8 cellular contexts compared by ENCODE assay signal in the genomic region with DNA sequence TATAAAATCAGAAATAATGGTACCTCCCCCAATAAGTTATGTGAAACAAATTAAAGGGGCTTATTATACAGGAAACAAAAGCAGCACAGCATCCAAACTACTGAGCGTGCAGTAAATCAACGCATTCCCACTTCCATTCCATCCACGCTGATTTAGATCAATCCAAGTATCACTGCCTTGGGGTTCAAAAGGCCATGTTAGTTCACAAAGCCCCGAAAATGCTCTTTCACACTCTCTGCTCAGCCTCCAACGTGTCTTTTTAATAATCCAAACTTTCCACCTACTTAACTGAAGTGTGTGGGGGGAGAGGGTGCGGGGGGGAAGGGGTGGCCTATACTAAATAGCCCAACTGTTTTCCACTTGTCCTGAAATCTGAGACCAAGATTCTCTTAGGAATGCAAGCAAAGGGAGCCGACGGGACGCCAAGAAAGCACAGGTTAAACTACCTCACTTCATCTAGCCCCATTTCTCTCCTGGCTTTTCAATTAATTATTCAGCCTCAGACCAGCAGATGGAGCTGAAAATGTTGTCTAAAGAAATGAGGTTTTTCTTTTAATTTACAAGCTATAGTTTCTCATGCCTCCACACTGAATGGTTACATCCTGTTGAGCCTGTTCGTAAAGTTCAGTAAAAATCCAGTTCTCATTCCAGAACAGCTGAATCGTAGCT. TPM values are rescaled to one million over a fixed set of nuclear protein-coding genes. Genes with fewer than 3 reads are reported as not detected.
A peak's percentile ranks its signal among the peaks of the same experiment; 100 is the strongest.
DNase-seq lines count a peak whose midpoint lies in the region; ATAC-seq and TF ChIP-seq lines count a peak whose summit lies in the region.

No MANE protein-coding gene starts in this region.

- H3K4me1 Mint-ChIP-seq in stimulated activated naive CD8-positive, alpha-beta T cell treated with anti-CD3 and anti-CD28 coated beads, Interleukin-15, Interleukin-2, amounts not matched to agents 100 ng/mL and 50 ng/mL, for 24 hours (ENCODE audit: low read depth), result peaks cover 35% of the 10 kb centered on the region
- H3K4me1 Mint-ChIP-seq in neural crest cell, result peaks cover 33% of the 10 kb centered on the region

- peak overlapping the region; percentile 99 for H3K27ac Mint-ChIP-seq in stimulated activated naive CD8-positive, alpha-beta T cell treated with anti-CD3 and anti-CD28 coated beads, Interleukin-15, Interleukin-2, amounts not matched to agents 100 ng/mL and 50 ng/mL, for 24 hours
- H3K27ac Mint-ChIP-seq in neural crest cell (ENCODE audit: unreplicated experiment), result peak overlapping the region; percentile 98

- H3K4me3 ChIP-seq in epithelial cell of esophagus (ENCODE audit: low read length), result peak overlapping the region; percentile 81

- ATAC-seq in stimulated activated naive CD8-positive, alpha-beta T cell treated with anti-CD3 and anti-CD28 coated beads, Interleukin-15, Interleukin-2, amounts not matched to agents 100 U/mL and 50 U/mL, for 24 hours, result no peak
- ATAC-seq in HG02973 (IDR thresholded peaks at IDR 0.05; ENCODE audit: unreplicated experiment) (peak; percentile 10), GM19397 (IDR thresholded peaks at IDR 0.05; ENCODE audit: unreplicated experiment) (no peak)

- H3K9me3 Mint-ChIP-seq in stimulated activated naive CD8-positive, alpha-beta T cell treated with anti-CD3 and anti-CD28 coated beads, Interleukin-15, Interleukin-2, amounts not matched to agents 100 ng/mL and 50 ng/mL, for 24 hours, result no peaks in the 10 kb centered on the region
- H3K9me3 Mint-ChIP-seq in neural crest cell, result no peaks in the 10 kb centered on the region

- H3K36me3 Mint-ChIP-seq in stimulated activated naive CD8-positive, alpha-beta T cell treated with anti-CD3 and anti-CD28 coated beads, Interleukin-15, Interleukin-2, amounts not matched to agents 100 ng/mL and 50 ng/mL, for 24 hours (ENCODE audit: low read depth), result peaks cover 18% of the 10 kb centered on the region
- no peaks in the 10 kb centered on the region for H3K36me3 Mint-ChIP-seq in neural crest cell (ENCODE audit: low read depth)

- peak overlapping the region; percentile 87 for H3K4me3 Mint-ChIP-seq in stimulated activated naive CD8-positive, alpha-beta T cell treated with anti-CD3 and anti-CD28 coated beads, Interleukin-15, Interleukin-2, amounts not matched to agents 100 ng/mL and 50 ng/mL, for 24 hours
- peak overlapping the region; percentile 98 for H3K4me3 Mint-ChIP-seq in neural crest cell

- TF ChIP-seq CTCF in epithelial cell of esophagus (IDR thresholded peaks at IDR 0.05; ENCODE audit: insufficient read depth, low read depth, low read length, missing control alignments), result peak; percentile 42
- peak; percentile 59 for TF ChIP-seq CTCF in neural crest cell (conservative IDR thresholded peaks at IDR 0.05)

- DNase-seq in stimulated activated naive CD8-positive, alpha-beta T cell treated with anti-CD3 and anti-CD28 coated beads, Interleukin-15, Interleukin-2, amounts not matched to agents 100 U/mL and 50 U/mL, for 24 hours, result no peak
- DNase-seq in SHP77 treated with DMSO at 0.1 percent for 48 hours (lab: John Stamatoyannopoulos, UW) (peak; percentile 78), epithelial cell of esophagus (ENCODE audit: low read depth) (no peak), neural crest cell (ENCODE audit: low read depth, low spot score) (no peak), NCI-H774 (lab: John Stamatoyannopoulos, UW) (no peak)

- H3K27me3 Mint-ChIP-seq in stimulated activated naive CD8-positive, alpha-beta T cell treated with anti-CD3 and anti-CD28 coated beads, Interleukin-15, Interleukin-2, amounts not matched to agents 100 ng/mL and 50 ng/mL, for 24 hours, result no peaks in the 10 kb centered on the region
- H3K27me3 Mint-ChIP-seq in neural crest cell (ENCODE audit: low read depth), result no peaks in the 10 kb centered on the region

RNA-seq across cellular contexts. Expression of gene NXT1, which starts 1.1 kb away (rescaled TPM):
- total RNA-seq in neural crest cell, result 33.9 and 38.1 TPM in 2 replicates

RNA-seq across cellular contexts. Expression of gene GZF1, which starts 12.5 kb away (rescaled TPM):
- 21.9 and 24.4 TPM in 2 replicates for total RNA-seq in neural crest cell
